ENCODE assay signal across 35 cellular contexts in the genomic region with DNA sequence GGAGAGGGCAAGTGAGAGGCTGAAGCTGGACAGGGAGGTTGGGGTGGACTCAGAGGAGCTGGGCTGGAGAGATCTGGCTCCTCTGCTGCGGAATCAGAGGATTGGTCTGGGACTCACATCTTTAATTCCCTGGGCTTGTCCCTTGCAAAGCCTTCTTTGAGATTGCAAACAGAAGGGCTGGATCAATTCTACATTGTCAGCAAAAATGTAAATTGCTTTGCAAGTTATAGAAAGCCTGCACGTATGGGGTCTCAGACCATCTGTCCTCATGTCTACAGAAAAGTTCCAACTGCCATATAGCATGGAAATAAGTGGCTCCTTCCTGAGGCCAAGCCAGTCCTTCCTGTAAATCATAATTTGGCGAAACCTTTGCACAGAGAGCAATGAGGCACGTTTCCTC.
"Had no signal": no experiment of that assay in that cellular context is flagged by ENCODE, and none has a peak within 500 bp of the region (broad histone marks: within the 10 kb centered on the region; RNA-seq: fewer than 3 reads in every experiment).

No MANE protein-coding gene starts in this region.

- DNase-seq: Kasumi-1, MG63, MM.1S, MV-4-11, NCI-H1048, NCI-H1092, NCI-H1092 treated with DMSO at 0.1 percent for 48 hours, NCI-H1105, NCI-H1105 treated with DMSO at 0.1 percent for 48 hours, NCI-H1417, NCI-H1417 treated with DMSO at 0.1 percent for 48 hours, NCI-H1436, NCI-H1436 treated with DMSO at 0.1 percent for 48 hours, NCI-H146, NCI-H1694, NCI-H1694 treated with DMSO at 0.1 percent for 48 hours, NCI-H187, NCI-H187 treated with DMSO at 0.1 percent for 48 hours, NCI-H1930, NCI-H2029, NCI-H2029 treated with DMSO at 0.1 percent for 48 hours, NCI-H2081, NCI-H2081 treated with DMSO at 0.1 percent for 48 hours, NCI-H2107, NCI-H2171, NCI-H2171 treated with DMSO at 0.1 percent for 48 hours, NCI-H2227 treated with DMSO at 0.1 percent for 48 hours, NCI-H226, NCI-H345, NCI-H446, NCI-H446 treated with DMSO at 0.1 percent for 48 hours, NCI-H510A, NCI-H510A treated with DMSO at 0.1 percent for 48 hours, NCI-H524, NCI-H524 treated with DMSO at 0.1 percent for 48 hours had no signal

- H3K4me3 ChIP-seq: MG63 had no signal

- H3K9me3 ChIP-seq: MG63 had no signal

- H3K36me3 ChIP-seq: MG63 had no signal

- H3K27me3 ChIP-seq: MG63 had no signal
